1 cellular context compared by ENCODE assay signal in the genomic region with DNA sequence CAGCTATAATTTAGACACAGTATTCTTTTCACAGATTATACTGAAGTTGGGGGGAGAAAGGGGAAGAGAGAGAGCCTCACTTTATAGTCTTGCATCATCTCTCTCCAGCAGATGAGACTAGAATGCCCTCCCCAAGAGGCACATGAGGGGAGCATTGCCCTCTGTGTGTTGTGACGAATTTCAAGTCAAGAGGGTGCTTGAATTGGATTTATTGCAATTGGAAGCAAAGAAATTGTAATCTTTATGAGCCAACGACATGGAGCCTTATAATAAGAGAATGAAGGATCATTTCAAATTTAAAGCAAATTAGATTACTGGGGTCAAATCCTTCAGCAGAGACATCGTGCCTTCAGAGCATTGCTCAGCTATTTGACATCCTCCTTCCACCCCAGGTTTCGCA.
TF ChIP-seq lines count a peak whose summit lies in the region.

No MANE protein-coding gene starts in this region.

TF ChIP-seq in GM23338, 12 proteins besides CTCF, POLR2A, EP300 and RAD21 (continued from another document):
- TF ChIP-seq, protein P1, sequence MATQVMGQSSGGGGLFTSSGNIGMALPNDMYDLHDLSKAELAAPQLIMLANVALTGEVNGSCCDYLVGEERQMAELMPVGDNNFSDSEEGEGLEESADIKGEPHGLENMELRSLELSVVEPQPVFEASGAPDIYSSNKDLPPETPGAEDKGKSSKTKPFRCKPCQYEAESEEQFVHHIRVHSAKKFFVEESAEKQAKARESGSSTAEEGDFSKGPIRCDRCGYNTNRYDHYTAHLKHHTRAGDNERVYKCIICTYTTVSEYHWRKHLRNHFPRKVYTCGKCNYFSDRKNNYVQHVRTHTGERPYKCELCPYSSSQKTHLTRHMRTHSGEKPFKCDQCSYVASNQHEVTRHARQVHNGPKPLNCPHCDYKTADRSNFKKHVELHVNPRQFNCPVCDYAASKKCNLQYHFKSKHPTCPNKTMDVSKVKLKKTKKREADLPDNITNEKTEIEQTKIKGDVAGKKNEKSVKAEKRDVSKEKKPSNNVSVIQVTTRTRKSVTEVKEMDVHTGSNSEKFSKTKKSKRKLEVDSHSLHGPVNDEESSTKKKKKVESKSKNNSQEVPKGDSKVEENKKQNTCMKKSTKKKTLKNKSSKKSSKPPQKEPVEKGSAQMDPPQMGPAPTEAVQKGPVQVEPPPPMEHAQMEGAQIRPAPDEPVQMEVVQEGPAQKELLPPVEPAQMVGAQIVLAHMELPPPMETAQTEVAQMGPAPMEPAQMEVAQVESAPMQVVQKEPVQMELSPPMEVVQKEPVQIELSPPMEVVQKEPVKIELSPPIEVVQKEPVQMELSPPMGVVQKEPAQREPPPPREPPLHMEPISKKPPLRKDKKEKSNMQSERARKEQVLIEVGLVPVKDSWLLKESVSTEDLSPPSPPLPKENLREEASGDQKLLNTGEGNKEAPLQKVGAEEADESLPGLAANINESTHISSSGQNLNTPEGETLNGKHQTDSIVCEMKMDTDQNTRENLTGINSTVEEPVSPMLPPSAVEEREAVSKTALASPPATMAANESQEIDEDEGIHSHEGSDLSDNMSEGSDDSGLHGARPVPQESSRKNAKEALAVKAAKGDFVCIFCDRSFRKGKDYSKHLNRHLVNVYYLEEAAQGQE (IDR thresholded peaks at IDR 0.05; ENCODE audit: unreplicated experiment): no peak
- TF ChIP-seq, protein P2, sequence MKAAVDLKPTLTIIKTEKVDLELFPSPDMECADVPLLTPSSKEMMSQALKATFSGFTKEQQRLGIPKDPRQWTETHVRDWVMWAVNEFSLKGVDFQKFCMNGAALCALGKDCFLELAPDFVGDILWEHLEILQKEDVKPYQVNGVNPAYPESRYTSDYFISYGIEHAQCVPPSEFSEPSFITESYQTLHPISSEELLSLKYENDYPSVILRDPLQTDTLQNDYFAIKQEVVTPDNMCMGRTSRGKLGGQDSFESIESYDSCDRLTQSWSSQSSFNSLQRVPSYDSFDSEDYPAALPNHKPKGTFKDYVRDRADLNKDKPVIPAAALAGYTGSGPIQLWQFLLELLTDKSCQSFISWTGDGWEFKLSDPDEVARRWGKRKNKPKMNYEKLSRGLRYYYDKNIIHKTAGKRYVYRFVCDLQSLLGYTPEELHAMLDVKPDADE (IDR thresholded peaks at IDR 0.05): no peak
